ENCODE assay signal across 16 cellular contexts in genomic region chr6:25968769-25969168, GRCh38. TPM values are rescaled to one million over a fixed set of nuclear protein-coding genes. Genes with fewer than 3 reads are reported as not detected.
DNase-seq lines count a peak whose midpoint lies in the region; ATAC-seq and TF ChIP-seq lines count a peak whose summit lies in the region.
"Had no signal": no experiment of that assay in that cellular context is flagged by ENCODE, and none has a peak within 500 bp of the region (broad histone marks: within the 10 kb centered on the region; RNA-seq: fewer than 3 reads in every experiment).

No MANE protein-coding gene starts in this region.

- dilution Hi-C loops in IMR-90 (cut with HindIII; ENCODE audit: low sequenced_read_pairs, unreplicated experiment) = no loop called here

- H3K56ac ChIP-seq in IMR-90 (ENCODE audit: extremely low read depth, insufficient read depth, low read length) = no peak overlapping the region

- TF ChIP-seq RAD21 in IMR-90 (IDR thresholded peaks at IDR 0.05; ENCODE audit: low read length) = no peak

- no peaks in the 10 kb centered on the region for H3K9me3 Mint-ChIP-seq in natural killer cell treated with Interleukin-12 subunit alpha and Interleukin-12 subunit beta and Interleukin-15 and Interleukin-18, amount 100 ng/mL, for 72 hours
- H3K9me3 Mint-ChIP-seq: WTC11 had no signal

- H4K91ac ChIP-seq in IMR-90 (ENCODE audit: insufficient read depth, low read depth, low read length) = no peak overlapping the region

- DNase-seq in IMR-90 (peak; percentile 17), dedifferentiated amniotic fluid mesenchymal stem cell (ENCODE audit: extremely low spot score) (peak; percentile 26), nucleus accumbens (lab: John Stamatoyannopoulos, UW) (no peak), erythroblast (lab: John Stamatoyannopoulos, UW) (no peak)
- no peak for DNase-seq in natural killer cell treated with Interleukin-12 subunit alpha and Interleukin-12 subunit beta and Interleukin-15 and Interleukin-18, amount 100 ng/mL, for 72 hours (ENCODE audit: low spot score)
- DNase-seq: DMS153, hypothalamus, NCI-H187, retina, SJCRH30 had no signal

- no peak overlapping the region for H3K18ac ChIP-seq in IMR-90 (ENCODE audit: low read depth, low read length)

- H4K5ac ChIP-seq in IMR-90 (ENCODE audit: low read depth, low read length) = no peak overlapping the region

- H2BK5ac ChIP-seq in IMR-90 (ENCODE audit: low read depth, low read length, poor library complexity, severe bottlenecking) = no peak overlapping the region

- peaks cover 24 to 45% of the 10 kb centered on the region in 2 experiments for H3K79me1 ChIP-seq in IMR-90 (ENCODE audit: low read depth in 1 of 2, low read length in 2 of 2)

- H3K4me1 ChIP-seq in BLaER1 treated with 17β-estradiol and CSF1 and Interleukin-3, amounts not matched to agents 10 nM and 100 nM = peaks cover 54 to 88% (median 72%) of the 10 kb centered on the region in 10 experiments
- H3K4me1 ChIP-seq in IMR-90 (ENCODE audit: control insufficient read depth, insufficient read depth, low read length) = peaks cover 14% of the 10 kb centered on the region

- peaks cover 15 to 97% (median 47%) of the 10 kb centered on the region in 11 experiments; a peak in 16 of 22 replicates for H4K20me1 ChIP-seq in BLaER1 treated with 17β-estradiol and CSF1 and Interleukin-3, amounts not matched to agents 10 nM and 100 nM
- peaks cover 6% of the 10 kb centered on the region; the same call in 1 of the 2 replicates for H4K20me1 ChIP-seq in IMR-90 (ENCODE audit: insufficient read depth, low read length)

- H3K27ac ChIP-seq in BLaER1 treated with 17β-estradiol and CSF1 and Interleukin-3, amounts not matched to agents 10 nM and 100 nM = no peak overlapping the region
- H3K27ac ChIP-seq in IMR-90 (ENCODE audit: insufficient read depth, low read length) = no peak overlapping the region
- H3K27ac ChIP-seq: SJCRH30 had no signal

- CTCF ChIA-PET in IMR-90 (lab: Yijun Ruan, JAX) = interaction anchor here (1.9 kb wide), 1 partner anchor 23 kb away, joined by 12 read pairs; no protein-coding TSS in a partner anchor

- intact Hi-C loops in IMR-90 (cut with micrococcal nuclease) = no loop called here

- no peaks in the 10 kb centered on the region for H3K27me3 Mint-ChIP-seq in natural killer cell treated with Interleukin-12 subunit alpha and Interleukin-12 subunit beta and Interleukin-15 and Interleukin-18, amount 100 ng/mL, for 72 hours

- H3K36me3 ChIP-seq in BLaER1 treated with 17β-estradiol and CSF1 and Interleukin-3, amounts not matched to agents 10 nM and 100 nM = peaks cover 91 to 95% (median 94%) of the 10 kb centered on the region in 11 experiments
- peaks cover 40% of the 10 kb centered on the region for H3K36me3 ChIP-seq in IMR-90 (ENCODE audit: control insufficient read depth, insufficient read depth, low read length)

- peak overlapping the region; percentile 75 for H3K4me3 Mint-ChIP-seq in natural killer cell treated with Interleukin-12 subunit alpha and Interleukin-12 subunit beta and Interleukin-15 and Interleukin-18, amount 100 ng/mL, for 72 hours
- H3K4me3 Mint-ChIP-seq: WTC11 had no signal

- H3K4me1 Mint-ChIP-seq in natural killer cell treated with Interleukin-12 subunit alpha and Interleukin-12 subunit beta and Interleukin-15 and Interleukin-18, amount 100 ng/mL, for 72 hours (ENCODE audit: low read depth in 2 of 2) = peaks cover 54 to 58% of the 10 kb centered on the region in 2 donors

- H3K9me3 ChIP-seq in BLaER1 treated with 17β-estradiol and CSF1 and Interleukin-3, amounts not matched to agents 10 nM and 100 nM (replicated peaks in 1 of 11) = no peaks in the 10 kb centered on the region; a peak in 1 of 22 replicates
- H3K9me3 ChIP-seq in IMR-90 (ENCODE audit: control insufficient read depth, insufficient read depth, low read length) = no peaks in the 10 kb centered on the region
- H3K9me3 ChIP-seq: SJCRH30 had no signal

- no peak overlapping the region for H2BK20ac ChIP-seq in IMR-90 (ENCODE audit: low read depth, low read length)

- ATAC-seq in IMR-90 (ENCODE audit: low read depth) (no peak), HG02759 (IDR thresholded peaks at IDR 0.05; ENCODE audit: unreplicated experiment) (no peak)
- no peak for ATAC-seq in natural killer cell treated with Interleukin-12 subunit alpha and Interleukin-12 subunit beta and Interleukin-15 and Interleukin-18, amount 100 ng/mL, for 72 hours
- ATAC-seq: WTC11 had no signal

- 0 out of 2 replicates have a peak, but pooled peaks cover 14% of the 10 kb centered on the region for H3K9me1 ChIP-seq in IMR-90 (ENCODE audit: insufficient read depth, low read length)

- in situ Hi-C loops in IMR-90 (cut with MboI; ENCODE audit: low sequenced_read_pairs) = no loop called here

- no TSS peak for BruUV-seq in IMR-90 (replicated peaks; lab: Mats Ljungman, UMichigan)

- TF ChIP-seq POLR2A in IMR-90 (IDR thresholded peaks at IDR 0.05; ENCODE audit: low read depth, low read length) (no peak), erythroblast (IDR thresholded peaks at IDR 0.05; ENCODE audit: low read length) (no peak)

- no peak overlapping the region for H2BK120ac ChIP-seq in IMR-90 (ENCODE audit: low read depth, low read length)

- no peak overlapping the region for H2AK9ac ChIP-seq in IMR-90 (replicated peaks; ENCODE audit: low read depth, low read length, poor library complexity)

- H2AFZ ChIP-seq in IMR-90 (replicated peaks; ENCODE audit: low read length, poor library complexity) = no peak overlapping the region

- H3K4ac ChIP-seq in IMR-90 (ENCODE audit: low read depth, low read length) = no peak overlapping the region

- peaks cover 65% of the 10 kb centered on the region for H3K36me3 Mint-ChIP-seq in natural killer cell treated with Interleukin-12 subunit alpha and Interleukin-12 subunit beta and Interleukin-15 and Interleukin-18, amount 100 ng/mL, for 72 hours

- H3K4me3 ChIP-seq in BLaER1 treated with 17β-estradiol and CSF1 and Interleukin-3, amounts not matched to agents 10 nM and 100 nM = no peak overlapping the region
- no peak overlapping the region for H3K4me3 ChIP-seq in IMR-90 (ENCODE audit: insufficient read depth, low read depth, low read length)
- H3K4me3 ChIP-seq: SJCRH30 had no signal

- POLR2A ChIA-PET in IMR-90 (lab: Charles Lee; ENCODE audit: unreplicated experiment) = interaction anchor here (0.6 kb wide), 1 partner anchor 18 kb away, joined by 14 read pairs; no protein-coding TSS in a partner anchor

- H3K14ac ChIP-seq in IMR-90 (replicated peaks; ENCODE audit: low read depth, low read length) = no peak overlapping the region

- no peak for TF ChIP-seq CTCF in IMR-90 (conservative IDR thresholded peaks at IDR 0.05; ENCODE audit: low read depth, low read length)

- H3K27me3 ChIP-seq in BLaER1 treated with 17β-estradiol and CSF1 and Interleukin-3, amounts not matched to agents 10 nM and 100 nM = no peaks in the 10 kb centered on the region
- no peaks in the 10 kb centered on the region for H3K27me3 ChIP-seq in IMR-90 (ENCODE audit: control insufficient read depth, insufficient read depth, low read length)
- H3K27me3 ChIP-seq: SJCRH30 had no signal

- no peak overlapping the region for H4K8ac ChIP-seq in IMR-90 (ENCODE audit: low read depth in 2 of 2, low read length in 2 of 2)

- H3K4me2 ChIP-seq in BLaER1 treated with 17β-estradiol and CSF1 and Interleukin-3, amounts not matched to agents 10 nM and 100 nM = peak overlapping the region in 10 of 11 experiments; percentile 79 to 96 (median 93); a peak in 16 of 22 replicates
- H3K4me2 ChIP-seq in IMR-90 (ENCODE audit: low read depth, low read length) = no peak overlapping the region

- no peak overlapping the region for H2AK5ac ChIP-seq in IMR-90 (ENCODE audit: low read depth, low read length)

- no peak overlapping the region for H2BK15ac ChIP-seq in IMR-90 (ENCODE audit: low read depth, low read length)

- H3K9ac ChIP-seq in BLaER1 treated with 17β-estradiol and CSF1 and Interleukin-3, amounts not matched to agents 10 nM and 100 nM = no peak overlapping the region
- no peak overlapping the region for H3K9ac ChIP-seq in IMR-90 (ENCODE audit: low read depth, low read length)

- H3K23ac ChIP-seq in IMR-90 (ENCODE audit: low read depth, low read length) = no peak overlapping the region

- peak overlapping the region in 1 of 2 donors; percentile 31 for H3K27ac Mint-ChIP-seq in natural killer cell treated with Interleukin-12 subunit alpha and Interleukin-12 subunit beta and Interleukin-15 and Interleukin-18, amount 100 ng/mL, for 72 hours
- H3K27ac Mint-ChIP-seq: WTC11 had no signal

TF ChIP-seq in IMR-90, 13 proteins besides CTCF, POLR2A, EP300 and RAD21 (continues in another document):
- no peak for TF ChIP-seq CEBPB (IDR thresholded peaks at IDR 0.05; ENCODE audit: low read depth, low read length)
- no peak for TF ChIP-seq MAFK (IDR thresholded peaks at IDR 0.05; ENCODE audit: low read depth, low read length)
- no peak for TF ChIP-seq FOS (IDR thresholded peaks at IDR 0.05; ENCODE audit: low read depth, low read length)
- TF ChIP-seq MXI1 (IDR thresholded peaks at IDR 0.05; ENCODE audit: borderline replicate concordance, low read depth, low read length) = no peak
- no peak for TF ChIP-seq USF2 (IDR thresholded peaks at IDR 0.05; ENCODE audit: low read depth, low read length)
- no peak for TF ChIP-seq CHD1 (IDR thresholded peaks at IDR 0.05; ENCODE audit: low read depth, low read length)
- TF ChIP-seq RCOR1 (IDR thresholded peaks at IDR 0.05; ENCODE audit: insufficient replicate concordance, low read length) = no peak
- no peak for TF ChIP-seq MAZ (IDR thresholded peaks at IDR 0.05; ENCODE audit: borderline replicate concordance, low read depth, low read length)

RNA-seq across cellular contexts. Expression of gene TRIM38, which starts 6.2 kb away (rescaled TPM):
- 6.3 and 6.7 TPM in 2 replicates for total RNA-seq in IMR-90 (2012; rRNA removed)
- 3.3 and 4.1 TPM in 2 replicates for polyA plus RNA-seq in IMR-90 (2012; rRNA removed)
- 0.90 and 1.1 TPM in 2 replicates for polyA plus RNA-seq in IMR-90 (2012; cell fraction: cytosol; rRNA removed)
- polyA plus RNA-seq in IMR-90 (2012; cell fraction: nucleus; rRNA removed; ENCODE audit: low replicate concordance) = 2.4 and 14.2 TPM in 2 replicates
- 10 to 100 TPM; 17.8 to 19.1 TPM for total RNA-seq in natural killer cell treated with Interleukin-12 subunit alpha and Interleukin-12 subunit beta and Interleukin-15 and Interleukin-18, amount 100 ng/mL, for 72 hours

RNA-seq across cellular contexts. Expression of gene SLC17A2, which starts 38.3 kb away (rescaled TPM):
- not detected in 2 replicates for total RNA-seq in IMR-90 (2012; rRNA removed)
- not detected in 2 replicates for polyA plus RNA-seq in IMR-90 (2012; rRNA removed)
- not detected in 2 replicates for polyA plus RNA-seq in IMR-90 (2012; cell fraction: cytosol; rRNA removed)
- not detected in 2 replicates for polyA plus RNA-seq in IMR-90 (2012; cell fraction: nucleus; rRNA removed; ENCODE audit: low replicate concordance)
- not detected for total RNA-seq in natural killer cell treated with Interleukin-12 subunit alpha and Interleukin-12 subunit beta and Interleukin-15 and Interleukin-18, amount 100 ng/mL, for 72 hours
- total RNA-seq: mesenteric fat pad, SJCRH30, temporal lobe, WTC11 had no signal
- polyA plus RNA-seq: adipose tissue had no signal

Comparison
In these comparisons a context has a peak if more than half of its experiments do, and no peak if none do; other contexts are left out.
1. DNase-seq: peak in IMR-90 (single experiment) and dedifferentiated amniotic fluid mesenchymal stem cell (single experiment); none in natural killer cell treated with Interleukin-12 subunit alpha and Interleukin-12 subunit beta and Interleukin-15 and Interleukin-18, amount 100 ng/mL, for 72 hours (single experiment), nucleus accumbens (0 of 56) and erythroblast (0 of 2).